In the genomic region with DNA sequence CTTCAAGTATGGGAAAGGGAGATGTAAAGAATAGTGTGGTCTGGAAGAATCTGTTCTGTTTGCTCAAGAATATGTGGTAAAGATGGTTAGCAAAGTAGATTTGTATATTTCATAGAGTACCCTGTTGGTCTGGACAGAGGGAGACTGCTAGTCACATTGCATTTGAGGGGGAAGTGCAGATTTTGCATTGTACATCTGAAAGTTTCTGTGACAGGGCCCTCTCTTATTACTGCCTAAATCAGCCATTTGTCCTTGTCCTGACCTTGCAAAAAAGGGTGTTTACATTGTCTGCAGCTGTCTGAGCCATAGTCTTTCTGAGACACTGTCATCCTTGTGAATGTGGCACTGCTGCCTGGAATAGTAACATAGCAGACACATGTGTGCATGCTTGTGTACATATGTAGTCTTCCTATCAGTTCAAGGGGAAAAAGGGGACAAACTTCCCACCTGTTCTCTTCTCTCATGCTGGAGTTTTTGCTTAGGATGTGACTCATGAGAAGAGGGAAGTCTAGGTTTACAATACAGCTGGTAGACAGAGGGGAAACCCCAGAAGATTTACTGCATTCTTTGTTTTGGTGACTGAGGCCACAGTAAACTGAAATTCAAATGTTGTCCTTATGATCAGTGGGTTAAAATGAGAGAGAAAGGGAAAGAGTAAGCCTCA, we compare ENCODE assay signal across 12 cellular contexts.
DNase-seq lines count a peak whose midpoint lies in the region; ATAC-seq and TF ChIP-seq lines count a peak whose summit lies in the region.
"Had no signal": no experiment of that assay in that cellular context is flagged by ENCODE, and none has a peak within 500 bp of the region (broad histone marks: within the 10 kb centered on the region; RNA-seq: fewer than 3 reads in every experiment).

No MANE protein-coding gene starts in this region.

- H3K9ac ChIP-seq in SK-N-SH, result no peak overlapping the region

- H3K27ac ChIP-seq in aorta (ENCODE audit: low read depth in 1 of 2, low read length in 2 of 2) (no peak overlapping the region), SK-N-SH (ENCODE audit: low read depth in 2 of 2, low read length in 1 of 2) (no peak overlapping the region)

- no peak overlapping the region for H3K4me2 ChIP-seq in SK-N-SH

- CTCF ChIA-PET in activated CD8-positive, alpha-beta memory T cell treated with anti-CD3 and anti-CD28 coated beads, Interleukin-2, amount 10 ng/mL, durations not matched to agents 7 days and 5 days (lab: Charles Lee), result no interaction called here
- CTCF ChIA-PET in SK-N-SH (lab: Yijun Ruan, JAX), result interaction anchor here (0.6 kb wide), 1 partner anchor 26 kb away, joined by 3 read pairs; no protein-coding TSS in a partner anchor

- POLR2A ChIA-PET in SK-N-SH (lab: Yijun Ruan, JAX), result no interaction called here

- H3K4me1 Mint-ChIP-seq in activated CD8-positive, alpha-beta memory T cell treated with anti-CD3 and anti-CD28 coated beads, Interleukin-2, amount 10 ng/mL, durations not matched to agents 7 days and 5 days, result no peaks in the 10 kb centered on the region
- H3K4me1 Mint-ChIP-seq: memory B cell had no signal

- no peak overlapping the region for H2AFZ ChIP-seq in SK-N-SH (ENCODE audit: low read depth)

- H3K27me3 Mint-ChIP-seq in activated CD8-positive, alpha-beta memory T cell treated with anti-CD3 and anti-CD28 coated beads, Interleukin-2, amount 10 ng/mL, durations not matched to agents 7 days and 5 days, result no peaks in the 10 kb centered on the region
- H3K27me3 Mint-ChIP-seq: memory B cell had no signal

- H3K9me3 Mint-ChIP-seq in activated CD8-positive, alpha-beta memory T cell treated with anti-CD3 and anti-CD28 coated beads, Interleukin-2, amount 10 ng/mL, durations not matched to agents 7 days and 5 days (ENCODE audit: low read depth), result no peaks in the 10 kb centered on the region
- H3K9me3 Mint-ChIP-seq: memory B cell; T-helper 1 cell treated with Interleukin-12 subunit alpha and Interleukin-12 subunit beta and Interleukin-4 antibody, amounts not matched to agents 30 μg/mL and 1 μg/mL, for 36 hours had no signal

- H3K4me3 ChIP-seq in epithelial cell of proximal tubule (ENCODE audit: low read depth, low read length), result no peak overlapping the region
- no peak overlapping the region for H3K4me3 ChIP-seq in aorta (ENCODE audit: low read length in 2 of 2)
- no peak overlapping the region for H3K4me3 ChIP-seq in SK-N-SH (ENCODE audit: low read depth in 2 of 2, low read length in 1 of 2)

- TF ChIP-seq RAD21 in SK-N-SH (IDR thresholded peaks at IDR 0.05; ENCODE audit: low read length), result no peak

- no peak for TF ChIP-seq EP300 in SK-N-SH (IDR thresholded peaks at IDR 0.05; ENCODE audit: borderline replicate concordance in 1 of 2, low read depth in 1 of 2, low read length in 1 of 2)

- H3K27ac Mint-ChIP-seq in activated CD8-positive, alpha-beta memory T cell treated with anti-CD3 and anti-CD28 coated beads, Interleukin-2, amount 10 ng/mL, durations not matched to agents 7 days and 5 days, result no peak overlapping the region
- H3K27ac Mint-ChIP-seq: memory B cell; T-helper 1 cell treated with Interleukin-12 subunit alpha and Interleukin-12 subunit beta and Interleukin-4 antibody, amounts not matched to agents 30 μg/mL and 1 μg/mL, for 36 hours had no signal

- H3K9me2 ChIP-seq in SK-N-SH, result no peaks in the 10 kb centered on the region

- intact Hi-C loops in aorta (cut with DNase I), result no loop called here

- no peaks in the 10 kb centered on the region for H3K36me3 ChIP-seq in aorta (ENCODE audit: control insufficient read depth in 1 of 2, insufficient read depth in 2 of 2, low read length in 1 of 2)
- H3K36me3 ChIP-seq in SK-N-SH (replicated peaks in 1 of 2; ENCODE audit: control insufficient read depth in 1 of 2, insufficient read depth in 2 of 2, low read length in 1 of 2), result no peaks in the 10 kb centered on the region

- H3K27me3 ChIP-seq in aorta (ENCODE audit: control insufficient read depth in 1 of 2, insufficient read depth in 2 of 2, low read length in 1 of 2) (no peaks in the 10 kb centered on the region), SK-N-SH (ENCODE audit: insufficient read depth) (no peaks in the 10 kb centered on the region)

- H3F3A ChIP-seq in SK-N-SH (replicated peaks; ENCODE audit: insufficient read depth), result no peaks in the 10 kb centered on the region

- DNase-seq in A172 (ENCODE audit: low spot score) (peak; percentile 69), LHCN-M2 (ENCODE audit: low read depth) (peak; percentile 91), epithelial cell of proximal tubule (ENCODE audit: low read depth) (peak; percentile 25), aorta (no peak), SK-N-SH (no peak), middle frontal gyrus (ENCODE audit: extremely low spot score, low spot score) (no peak)
- DNase-seq in activated CD8-positive, alpha-beta memory T cell treated with anti-CD3 and anti-CD28 coated beads, Interleukin-2, amount 10 ng/mL, durations not matched to agents 7 days and 5 days, result no peak
- DNase-seq: activated CD8-positive, alpha-beta memory T cell treated with anti-CD3 and anti-CD28 coated beads for 24 hours had no signal

- peak; percentile 76 for ATAC-seq in GM21360 (IDR thresholded peaks at IDR 0.05; ENCODE audit: unreplicated experiment)
- ATAC-seq in aorta (ENCODE audit: low FRiP score), result no peak
- ATAC-seq in activated CD8-positive, alpha-beta memory T cell treated with anti-CD3 and anti-CD28 coated beads, Interleukin-2, amount 10 ng/mL, durations not matched to agents 7 days and 5 days, result no peak
- ATAC-seq: sciatic nerve had no signal

- H4K20me1 ChIP-seq in SK-N-SH (ENCODE audit: insufficient read depth), result no peaks in the 10 kb centered on the region

- no peak overlapping the region for H3K4me3 Mint-ChIP-seq in activated CD8-positive, alpha-beta memory T cell treated with anti-CD3 and anti-CD28 coated beads, Interleukin-2, amount 10 ng/mL, durations not matched to agents 7 days and 5 days
- H3K4me3 Mint-ChIP-seq: memory B cell; T-helper 1 cell treated with Interleukin-12 subunit alpha and Interleukin-12 subunit beta and Interleukin-4 antibody, amounts not matched to agents 30 μg/mL and 1 μg/mL, for 36 hours had no signal

- H3K9me3 ChIP-seq in aorta (ENCODE audit: control insufficient read depth, low read length) (peaks cover 1% of the 10 kb centered on the region), SK-N-SH (no peaks in the 10 kb centered on the region)

- H3K79me2 ChIP-seq in SK-N-SH (ENCODE audit: insufficient read depth), result no peaks in the 10 kb centered on the region

- H3K4me1 ChIP-seq in aorta (ENCODE audit: control insufficient read depth in 1 of 2, insufficient read depth in 2 of 2, low read length in 2 of 2) (no peaks in the 10 kb centered on the region), SK-N-SH (ENCODE audit: control insufficient read depth in 1 of 2, insufficient read depth in 2 of 2, low read depth in 1 of 2, low read length in 1 of 2) (peaks cover 0 to 12% of the 10 kb centered on the region in 2 experiments; a peak in 2 of 4 replicates)

- TF ChIP-seq CTCF in epithelial cell of proximal tubule (conservative IDR thresholded peaks at IDR 0.05; ENCODE audit: low read depth, low read length) (no peak), SK-N-SH (IDR thresholded peaks at IDR 0.05) (no peak)

- H3K36me3 Mint-ChIP-seq in activated CD8-positive, alpha-beta memory T cell treated with anti-CD3 and anti-CD28 coated beads, Interleukin-2, amount 10 ng/mL, durations not matched to agents 7 days and 5 days, result no peaks in the 10 kb centered on the region
- H3K36me3 Mint-ChIP-seq: memory B cell had no signal

TF ChIP-seq in SK-N-SH, 30 proteins besides CTCF, POLR2A, EP300 and RAD21 (continues in another document):
- TF ChIP-seq ELF1 (IDR thresholded peaks at IDR 0.05) (no peak), RXRA (IDR thresholded peaks at IDR 0.05; ENCODE audit: borderline replicate concordance, low read depth) (no peak), TEAD4 (IDR thresholded peaks at IDR 0.05; ENCODE audit: borderline replicate concordance, insufficient read depth) (no peak), EZH2phosphoT487 (IDR thresholded peaks at IDR 0.05; ENCODE audit: borderline replicate concordance, low read depth) (no peak), ZBTB33 (IDR thresholded peaks at IDR 0.05; ENCODE audit: borderline replicate concordance, low read depth) (no peak), PBX3 (IDR thresholded peaks at IDR 0.05) (no peak), NRF1 (IDR thresholded peaks at IDR 0.05; ENCODE audit: low read depth, low read length) (no peak), YY1 (IDR thresholded peaks at IDR 0.05; ENCODE audit: low read depth) (no peak), TCF12 (IDR thresholded peaks at IDR 0.05) (no peak), RFX5 (IDR thresholded peaks at IDR 0.05; ENCODE audit: low read length) (no peak)

Comparison
In these comparisons a context has a peak if more than half of its experiments do, and no peak if none do; other contexts are left out.
1. DNase-seq: peak in A172 (single experiment), LHCN-M2 (single experiment) and epithelial cell of proximal tubule (single experiment); none in aorta (0 of 2), activated CD8-positive, alpha-beta memory T cell treated with anti-CD3 and anti-CD28 coated beads, Interleukin-2, amount 10 ng/mL, durations not matched to agents 7 days and 5 days (single experiment), SK-N-SH (single experiment) and middle frontal gyrus (single experiment).